10 cellular contexts compared by ENCODE assay signal in genomic region chr16:30715777-30716445, GRCh38. TPM values are rescaled to one million over a fixed set of nuclear protein-coding genes. Genes with fewer than 3 reads are reported as not detected.
A peak's percentile ranks its signal among the peaks of the same experiment; 100 is the strongest.
DNase-seq lines count a peak whose midpoint lies in the region; ATAC-seq and TF ChIP-seq lines count a peak whose summit lies in the region.
"Had no signal": no experiment of that assay in that cellular context is flagged by ENCODE, and none has a peak within 500 bp of the region (broad histone marks: within the 10 kb centered on the region; RNA-seq: fewer than 3 reads in every experiment).

No MANE protein-coding gene starts in this region.

- DNase-seq in HT1080 (ENCODE audit: low read depth) = peak; percentile 46
- DNase-seq in activated CD4-positive, alpha-beta T cell treated with anti-CD3 and anti-CD28 coated beads, Interleukin-2, amount 50 U/mL, for 1 hour = peak; percentile 25
- DNase-seq in fibroblast of mammary gland (ENCODE audit: low read depth) = peak; percentile 71
- peak; percentile 18 to 43 for DNase-seq in stimulated activated CD8-positive, alpha-beta memory T cell treated with anti-CD3 and anti-CD28 coated beads, Interleukin-15, amount 100 ng/mL, for 4 hours (ENCODE audit: low read depth in 2 of 2)
- no peak for DNase-seq in kidney glomerular epithelial cell (lab: John Stamatoyannopoulos, UW)
- DNase-seq in WERI-Rb-1 = no peak
- DNase-seq: NCI-H1417 had no signal

- H3K27ac ChIP-seq in WERI-Rb-1 = no peak overlapping the region
- H3K27ac ChIP-seq: cardiac muscle cell had no signal

- no peaks in the 10 kb centered on the region for H3K27me3 ChIP-seq in WERI-Rb-1 (ENCODE audit: insufficient read depth, low read depth, severe bottlenecking)
- H3K27me3 ChIP-seq: cardiac muscle cell had no signal

- no peak for TF ChIP-seq CTCF in fibroblast of mammary gland (conservative IDR thresholded peaks at IDR 0.05; ENCODE audit: control insufficient read depth, insufficient read depth, low read depth, low read length)
- no peak for TF ChIP-seq CTCF in WERI-Rb-1 (IDR thresholded peaks at IDR 0.05; ENCODE audit: low read depth, low read length)

- peaks cover 93% of the 10 kb centered on the region for H3K36me3 ChIP-seq in WERI-Rb-1

- no peaks in the 10 kb centered on the region for H3K9me3 ChIP-seq in WERI-Rb-1 (ENCODE audit: severe bottlenecking)

- no peak for ATAC-seq in HG03354 (IDR thresholded peaks at IDR 0.05; ENCODE audit: poor library complexity, severe bottlenecking, unreplicated experiment)
- ATAC-seq in GM19035 (IDR thresholded peaks at IDR 0.05; ENCODE audit: unreplicated experiment) = no peak

- H3K4me3 ChIP-seq in fibroblast of mammary gland (ENCODE audit: control insufficient read depth, low read depth, low read length) (no peak overlapping the region), WERI-Rb-1 (ENCODE audit: low read depth, low read length) (no peak overlapping the region)
- H3K4me3 ChIP-seq: cardiac muscle cell had no signal

RNA-seq across cellular contexts. Expression of gene SRCAP, which starts 16.9 kb away (rescaled TPM):
- 17.3 and 22.9 TPM in 2 replicates for total RNA-seq in HT1080 (2014; rRNA removed; shearing (Covaris generic))
- polyA plus RNA-seq in HT1080 (2015; cell fraction: cytosol; rRNA removed) = 12.7 and 13.1 TPM in 2 replicates
- 30.3 and 35.2 TPM in 2 replicates for polyA plus RNA-seq in HT1080 (2015; cell fraction: nucleus; rRNA removed)

RNA-seq across cellular contexts. Expression of gene PHKG2, which starts 32.3 kb away (rescaled TPM):
- 24.8 and 25.7 TPM in 2 replicates for total RNA-seq in HT1080 (2014; rRNA removed; shearing (Covaris generic))
- 17.8 and 19.7 TPM in 2 replicates for polyA plus RNA-seq in HT1080 (2015; cell fraction: cytosol; rRNA removed)
- 52.3 and 58.0 TPM in 2 replicates for polyA plus RNA-seq in HT1080 (2015; cell fraction: nucleus; rRNA removed)

RNA-seq across cellular contexts. Expression of gene CFAP119, which starts 46.0 kb away (rescaled TPM):
- total RNA-seq in HT1080 (2014; rRNA removed; shearing (Covaris generic)) = 5.7 and 5.9 TPM in 2 replicates
- polyA plus RNA-seq in HT1080 (2015; cell fraction: cytosol; rRNA removed) = 1.6 and 2.7 TPM in 2 replicates
- polyA plus RNA-seq in HT1080 (2015; cell fraction: nucleus; rRNA removed) = 21.8 and 24.7 TPM in 2 replicates

RNA-seq across cellular contexts. Expression of gene RNF40, which starts 46.2 kb away (rescaled TPM):
- 96.2 and 104 TPM in 2 replicates for total RNA-seq in HT1080 (2014; rRNA removed; shearing (Covaris generic))
- 46.4 and 48.5 TPM in 2 replicates for polyA plus RNA-seq in HT1080 (2015; cell fraction: cytosol; rRNA removed)
- 86.0 and 86.3 TPM in 2 replicates for polyA plus RNA-seq in HT1080 (2015; cell fraction: nucleus; rRNA removed)

RNA-seq across cellular contexts. Expression of gene FBRS, which starts 57.7 kb away (rescaled TPM):
- total RNA-seq in HT1080 (2014; rRNA removed; shearing (Covaris generic)) = 20.0 and 23.1 TPM in 2 replicates
- 33.2 and 34.2 TPM in 2 replicates for polyA plus RNA-seq in HT1080 (2015; cell fraction: cytosol; rRNA removed)
- 68.5 and 77.9 TPM in 2 replicates for polyA plus RNA-seq in HT1080 (2015; cell fraction: nucleus; rRNA removed)

Comparison
In these comparisons a context has a peak if more than half of its experiments do, and no peak if none do; other contexts are left out.
1. DNase-seq: peak in HT1080 (single experiment), activated CD4-positive, alpha-beta T cell treated with anti-CD3 and anti-CD28 coated beads, Interleukin-2, amount 50 U/mL, for 1 hour (single experiment), fibroblast of mammary gland (single experiment) and stimulated activated CD8-positive, alpha-beta memory T cell treated with anti-CD3 and anti-CD28 coated beads, Interleukin-15, amount 100 ng/mL, for 4 hours (2 of 2); none in kidney glomerular epithelial cell (single experiment) and WERI-Rb-1 (single experiment).